ENCODE assay signal across 10 cellular contexts in genomic region chr1:1799716-1800115, GRCh38. TPM values are rescaled to one million over a fixed set of nuclear protein-coding genes. Genes with fewer than 3 reads are reported as not detected.
DNase-seq lines count a peak whose midpoint lies in the region; ATAC-seq and TF ChIP-seq lines count a peak whose summit lies in the region.
"Had no signal": no experiment of that assay in that cellular context is flagged by ENCODE, and none has a peak within 500 bp of the region (broad histone marks: within the 10 kb centered on the region; RNA-seq: fewer than 3 reads in every experiment).

No MANE protein-coding gene starts in this region.

- no peak overlapping the region for H2AFZ ChIP-seq in trophoblast cell (ENCODE audit: insufficient read depth, low read length, poor library complexity)

- H3K4me3 Mint-ChIP-seq in CD14-positive monocyte, result no peak overlapping the region
- H3K4me3 Mint-ChIP-seq in activated T-helper 1 cell treated with anti-CD3 and anti-CD28 coated beads, Interleukin-12 subunit alpha, Interleukin-12 subunit beta, Interleukin-2, Interleukin-4 antibody, amounts not matched to agents 30 ng/mL and 10 ng/mL and 1 ng/mL, durations not matched to agents 14 hours and 24 hours and 36 hours, result no peak overlapping the region

- H3K4me1 ChIP-seq in trophoblast cell (ENCODE audit: control insufficient read depth in 1 of 2, insufficient read depth in 2 of 2, low read length in 2 of 2), result peaks cover 0 to 4% of the 10 kb centered on the region in 2 experiments

- peak overlapping the region in 5 of 7 donors; percentile 4 to 82 (median 66) for H3K27ac Mint-ChIP-seq in CD14-positive monocyte
- peak overlapping the region; percentile 22 for H3K27ac Mint-ChIP-seq in activated T-helper 1 cell treated with anti-CD3 and anti-CD28 coated beads, Interleukin-12 subunit alpha, Interleukin-12 subunit beta, Interleukin-2, Interleukin-4 antibody, amounts not matched to agents 30 ng/mL and 10 ng/mL and 1 ng/mL, durations not matched to agents 14 hours and 24 hours and 36 hours

- no peak overlapping the region for H2AK5ac ChIP-seq in trophoblast cell (ENCODE audit: low read length)

- H2BK12ac ChIP-seq in trophoblast cell (ENCODE audit: low read length), result no peak overlapping the region

- ATAC-seq in HG02938 (IDR thresholded peaks at IDR 0.05; ENCODE audit: unreplicated experiment), result peak; percentile 79

- H3K9me3 ChIP-seq in trophoblast cell (ENCODE audit: insufficient read depth, low read depth, low read length), result no peaks in the 10 kb centered on the region

- H2BK5ac ChIP-seq in trophoblast cell (ENCODE audit: low read depth, low read length, poor library complexity), result no peak overlapping the region

- DNase-seq in CD14-positive monocyte (ENCODE audit: low spot score), result no peak
- peak; percentile 64 for DNase-seq in GM19238 (ENCODE audit: insufficient read length, low spot score)
- DNase-seq in activated T-helper 1 cell treated with anti-CD3 and anti-CD28 coated beads, Interleukin-12 subunit alpha, Interleukin-12 subunit beta, Interleukin-2, Interleukin-4 antibody, amounts not matched to agents 30 ng/mL and 10 ng/mL and 1 ng/mL, durations not matched to agents 14 hours and 24 hours and 36 hours (ENCODE audit: low spot score), result no peak
- DNase-seq in NCI-H187 treated with DMSO at 0.1 percent for 48 hours (lab: John Stamatoyannopoulos, UW), result no peak
- DNase-seq in trophoblast cell, result no peak
- no peak for DNase-seq in NCI-H510A treated with DMSO at 0.1 percent for 48 hours (lab: John Stamatoyannopoulos, UW)
- no peak for DNase-seq in NCI-H510A (lab: John Stamatoyannopoulos, UW)
- DNase-seq: amygdala, OCI-M1 had no signal

- H3K79me1 ChIP-seq in trophoblast cell (ENCODE audit: low read length), result no peaks in the 10 kb centered on the region

- H4K12ac ChIP-seq in trophoblast cell (ENCODE audit: low read depth, low read length), result no peak overlapping the region

- peaks cover 61 to 92% of the 10 kb centered on the region in 2 donors for H3K36me3 Mint-ChIP-seq in CD14-positive monocyte
- peaks cover 41% of the 10 kb centered on the region for H3K36me3 Mint-ChIP-seq in activated T-helper 1 cell treated with anti-CD3 and anti-CD28 coated beads, Interleukin-12 subunit alpha, Interleukin-12 subunit beta, Interleukin-2, Interleukin-4 antibody, amounts not matched to agents 30 ng/mL and 10 ng/mL and 1 ng/mL, durations not matched to agents 14 hours and 24 hours and 36 hours (ENCODE audit: low read depth)

- H3K36me3 ChIP-seq in trophoblast cell (ENCODE audit: control insufficient read depth in 1 of 2, insufficient read depth in 2 of 2, low read length in 2 of 2), result peaks cover 43 to 66% of the 10 kb centered on the region in 2 experiments

- H3K27ac ChIP-seq in trophoblast cell (ENCODE audit: low read depth, low read length), result no peak overlapping the region

- TF ChIP-seq CTCF in CD14-positive monocyte (IDR thresholded peaks at IDR 0.05), result no peak

- WGBS in trophoblast cell (ENCODE audit: extremely low coverage, insufficient coverage, insufficient read length), result no CpG with 5 or more reads among the region's 5 CpGs

- H3K9me3 Mint-ChIP-seq in CD14-positive monocyte, result no peaks in the 10 kb centered on the region
- no peaks in the 10 kb centered on the region for H3K9me3 Mint-ChIP-seq in activated T-helper 1 cell treated with anti-CD3 and anti-CD28 coated beads, Interleukin-12 subunit alpha, Interleukin-12 subunit beta, Interleukin-2, Interleukin-4 antibody, amounts not matched to agents 30 ng/mL and 10 ng/mL and 1 ng/mL, durations not matched to agents 14 hours and 24 hours and 36 hours

- H3K23ac ChIP-seq in trophoblast cell (ENCODE audit: low read length), result no peak overlapping the region

- H3K79me2 ChIP-seq in trophoblast cell (ENCODE audit: control insufficient read depth, insufficient read depth, low read length, poor library complexity), result no peaks in the 10 kb centered on the region

- no peak overlapping the region for H4K91ac ChIP-seq in trophoblast cell (ENCODE audit: low read depth, low read length)

- peaks cover 0 to 2% (median 0%) of the 10 kb centered on the region in 3 donors for H3K27me3 Mint-ChIP-seq in CD14-positive monocyte (ENCODE audit: low read depth in 3 of 3)
- H3K27me3 Mint-ChIP-seq in activated T-helper 1 cell treated with anti-CD3 and anti-CD28 coated beads, Interleukin-12 subunit alpha, Interleukin-12 subunit beta, Interleukin-2, Interleukin-4 antibody, amounts not matched to agents 30 ng/mL and 10 ng/mL and 1 ng/mL, durations not matched to agents 14 hours and 24 hours and 36 hours (ENCODE audit: insufficient read depth), result no peaks in the 10 kb centered on the region

- H3K4me3 ChIP-seq in trophoblast cell (ENCODE audit: low read depth, low read length), result no peak overlapping the region

- intact Hi-C loops in CD14-positive monocyte (cut with micrococcal nuclease), result no loop called here
- intact Hi-C loops in activated T-helper 1 cell treated with anti-CD3 and anti-CD28 coated beads, Interleukin-12 subunit alpha, Interleukin-12 subunit beta, Interleukin-2, Interleukin-4 antibody, amounts not matched to agents 30 ng/mL and 10 ng/mL and 1 ng/mL, durations not matched to agents 14 hours and 24 hours and 36 hours (cut with micrococcal nuclease), result no loop called here

- no peak overlapping the region for H3K4ac ChIP-seq in trophoblast cell (ENCODE audit: low read depth, low read length)

- H3K27me3 ChIP-seq in trophoblast cell (ENCODE audit: insufficient read depth, low read length), result no peaks in the 10 kb centered on the region

- peaks cover 7% of the 10 kb centered on the region for H3K4me1 Mint-ChIP-seq in CD14-positive monocyte
- H3K4me1 Mint-ChIP-seq in activated T-helper 1 cell treated with anti-CD3 and anti-CD28 coated beads, Interleukin-12 subunit alpha, Interleukin-12 subunit beta, Interleukin-2, Interleukin-4 antibody, amounts not matched to agents 30 ng/mL and 10 ng/mL and 1 ng/mL, durations not matched to agents 14 hours and 24 hours and 36 hours (ENCODE audit: low read depth), result peaks cover 34% of the 10 kb centered on the region

- no peak overlapping the region for H3K14ac ChIP-seq in trophoblast cell (ENCODE audit: low read length)

- H3K4me2 ChIP-seq in trophoblast cell (ENCODE audit: low read length), result no peak overlapping the region

- no peak overlapping the region for H2BK120ac ChIP-seq in trophoblast cell (ENCODE audit: insufficient read depth, low read length, poor library complexity)

- no peak overlapping the region for H4K8ac ChIP-seq in trophoblast cell (ENCODE audit: low read depth, low read length)

- no peak overlapping the region for H3K9ac ChIP-seq in trophoblast cell (ENCODE audit: low read length)

- H3K18ac ChIP-seq in trophoblast cell (ENCODE audit: low read length), result no peak overlapping the region

RNA-seq across cellular contexts. Expression of gene NADK, which starts 21.4 kb away (rescaled TPM):
- polyA plus RNA-seq in CD14-positive monocyte, result 100 to 1,000 TPM; 175 to 235 TPM
- 95.5 and 96.8 TPM in 2 replicates for total RNA-seq in activated T-helper 1 cell treated with anti-CD3 and anti-CD28 coated beads, Interleukin-12 subunit alpha, Interleukin-12 subunit beta, Interleukin-2, Interleukin-4 antibody, amounts not matched to agents 30 ng/mL and 10 ng/mL and 1 ng/mL, durations not matched to agents 14 hours and 24 hours and 36 hours
- 38.9 and 41.2 TPM in 2 replicates for polyA plus RNA-seq in trophoblast cell (2013)
